9 cellular contexts compared by ENCODE assay signal in the genomic region with DNA sequence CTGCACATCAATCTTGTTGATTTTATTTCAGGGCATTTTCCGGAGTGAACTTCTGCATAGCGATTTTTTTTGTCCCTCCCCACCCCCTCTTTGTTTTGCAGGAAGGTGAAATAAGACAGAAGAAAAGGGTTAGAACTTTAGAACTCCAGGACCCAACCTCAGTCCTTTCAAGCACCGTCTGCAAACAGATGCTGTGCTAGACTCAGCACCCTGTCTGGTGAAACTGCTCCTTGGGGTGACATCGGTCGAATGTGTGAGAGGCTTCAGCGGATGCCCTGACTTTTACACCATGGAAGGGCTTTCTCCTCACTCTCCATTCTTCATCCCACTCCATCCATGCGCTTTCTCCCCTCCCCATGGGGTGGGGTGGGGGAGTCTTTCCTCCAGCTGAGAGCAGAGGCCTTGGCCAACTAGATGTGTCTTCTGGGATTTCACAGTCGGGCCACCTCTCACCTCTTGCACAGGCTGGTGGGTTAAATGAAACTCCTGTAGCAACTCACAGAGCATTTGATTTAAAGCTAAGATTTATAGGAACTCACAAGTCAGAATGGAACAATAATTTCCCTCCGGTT. TPM values are rescaled to one million over a fixed set of nuclear protein-coding genes. Genes with fewer than 3 reads are reported as not detected.
A peak's percentile ranks its signal among the peaks of the same experiment; 100 is the strongest.
DNase-seq lines count a peak whose midpoint lies in the region; ATAC-seq, FAIRE-seq and TF ChIP-seq lines count a peak whose summit lies in the region.
"Had no signal": no experiment of that assay in that cellular context is flagged by ENCODE, and none has a peak within 500 bp of the region (broad histone marks: within the 10 kb centered on the region; RNA-seq: fewer than 3 reads in every experiment).

No MANE protein-coding gene starts in this region.

- DNase-seq in CD4-positive, CD25-positive, alpha-beta regulatory T cell: peak in 1 of 3 donors; percentile 26
- no peak for DNase-seq in breast epithelium (ENCODE audit: low spot score in 2 of 2)
- DNase-seq in natural killer cell treated with Interleukin-12 subunit alpha and Interleukin-12 subunit beta and Interleukin-15 and Interleukin-18, amount 100 ng/mL, for 72 hours (ENCODE audit: low spot score): no peak
- DNase-seq in NCI-H1417 treated with DMSO at 0.1 percent for 48 hours (lab: John Stamatoyannopoulos, UW): no peak
- DNase-seq in MV-4-11 (lab: John Stamatoyannopoulos, UW): no peak
- no peak for DNase-seq in Karpas-422
- DNase-seq in D721Med (ENCODE audit: insufficient read length, low spot score): no peak

- TF ChIP-seq CTCF in SU-DHL-6 (IDR thresholded peaks at IDR 0.05; ENCODE audit: insufficient read depth, low read length, poor library complexity, severe bottlenecking): no peak
- no peak for TF ChIP-seq CTCF in breast epithelium (IDR thresholded peaks at IDR 0.05)
- TF ChIP-seq CTCF in D721Med (IDR thresholded peaks at IDR 0.05; ENCODE audit: insufficient read depth, missing control alignments): no peak

- peaks cover 6 to 80% (median 55%) of the 10 kb centered on the region in 4 donors for H3K4me1 Mint-ChIP-seq in CD4-positive, CD25-positive, alpha-beta regulatory T cell
- H3K4me1 Mint-ChIP-seq in natural killer cell treated with Interleukin-12 subunit alpha and Interleukin-12 subunit beta and Interleukin-15 and Interleukin-18, amount 100 ng/mL, for 72 hours (ENCODE audit: low read depth in 2 of 2): peaks cover 9 to 12% of the 10 kb centered on the region in 2 donors

- H3K36me3 Mint-ChIP-seq in CD4-positive, CD25-positive, alpha-beta regulatory T cell: no peaks in the 10 kb centered on the region
- H3K36me3 Mint-ChIP-seq in natural killer cell treated with Interleukin-12 subunit alpha and Interleukin-12 subunit beta and Interleukin-15 and Interleukin-18, amount 100 ng/mL, for 72 hours: no peaks in the 10 kb centered on the region

- H3K27ac ChIP-seq in CD4-positive, CD25-positive, alpha-beta regulatory T cell (ENCODE audit: insufficient read depth, low read length, poor library complexity, severe bottlenecking): peak overlapping the region; percentile 84
- H3K27ac ChIP-seq in SU-DHL-6 (ENCODE audit: low read depth, low read length) (no peak overlapping the region), breast epithelium (no peak overlapping the region), Karpas-422 (ENCODE audit: low read length) (no peak overlapping the region)

- no peaks in the 10 kb centered on the region for H4K20me1 ChIP-seq in SU-DHL-6 (ENCODE audit: low read depth, low read length)
- H4K20me1 ChIP-seq in Karpas-422 (ENCODE audit: insufficient read depth, low read depth, low read length): no peaks in the 10 kb centered on the region

- H3K79me2 ChIP-seq in SU-DHL-6 (ENCODE audit: insufficient read depth, low read length) (no peaks in the 10 kb centered on the region), Karpas-422 (ENCODE audit: low read length) (no peaks in the 10 kb centered on the region)

- H3K36me3 ChIP-seq in CD4-positive, CD25-positive, alpha-beta regulatory T cell (ENCODE audit: control insufficient read depth, insufficient read depth, low read length): no peaks in the 10 kb centered on the region
- no peaks in the 10 kb centered on the region for H3K36me3 ChIP-seq in SU-DHL-6 (ENCODE audit: low read length)
- no peaks in the 10 kb centered on the region for H3K36me3 ChIP-seq in breast epithelium
- H3K36me3 ChIP-seq in Karpas-422 (ENCODE audit: insufficient read depth, low read length): no peaks in the 10 kb centered on the region

- H3K4me2 ChIP-seq in SU-DHL-6 (ENCODE audit: low read depth, low read length, poor library complexity, severe bottlenecking): peak overlapping the region; percentile 41
- no peak overlapping the region for H3K4me2 ChIP-seq in Karpas-422 (ENCODE audit: low read depth, low read length, poor library complexity, severe bottlenecking)

- ATAC-seq in CD4-positive, CD25-positive, alpha-beta regulatory T cell (ENCODE audit: low read depth in 2 of 2): peak; percentile 57 to 58
- peak in 1 of 2 donors; percentile 55 for ATAC-seq in natural killer cell treated with Interleukin-12 subunit alpha and Interleukin-12 subunit beta and Interleukin-15 and Interleukin-18, amount 100 ng/mL, for 72 hours

- no peaks in the 10 kb centered on the region for H3F3A ChIP-seq in SU-DHL-6 (ENCODE audit: insufficient read depth)

- no peaks in the 10 kb centered on the region for H3K27me3 ChIP-seq in CD4-positive, CD25-positive, alpha-beta regulatory T cell (ENCODE audit: control insufficient read depth, insufficient read depth, low read length)
- H3K27me3 ChIP-seq in SU-DHL-6 (ENCODE audit: low read length) (no peaks in the 10 kb centered on the region), breast epithelium (no peaks in the 10 kb centered on the region), Karpas-422 (ENCODE audit: low read length) (no peaks in the 10 kb centered on the region)

- H3K9ac ChIP-seq in SU-DHL-6 (ENCODE audit: low read length) (no peak overlapping the region), Karpas-422 (ENCODE audit: low read length) (no peak overlapping the region)

- H2AFZ ChIP-seq in SU-DHL-6 (ENCODE audit: low read depth, low read length, severe bottlenecking) (no peak overlapping the region), Karpas-422 (ENCODE audit: low read length) (no peak overlapping the region)

- H3K4me3 Mint-ChIP-seq in CD4-positive, CD25-positive, alpha-beta regulatory T cell: peak overlapping the region; percentile 78 to 83 (median 80)
- H3K4me3 Mint-ChIP-seq in natural killer cell treated with Interleukin-12 subunit alpha and Interleukin-12 subunit beta and Interleukin-15 and Interleukin-18, amount 100 ng/mL, for 72 hours: peak overlapping the region; percentile 84

- TF ChIP-seq POLR2A in breast epithelium (IDR thresholded peaks at IDR 0.05): no peak

- FAIRE-seq in D721Med (lab: Jason Lieb, UNC): no peak

- no peaks in the 10 kb centered on the region for H3K9me3 Mint-ChIP-seq in CD4-positive, CD25-positive, alpha-beta regulatory T cell
- H3K9me3 Mint-ChIP-seq in natural killer cell treated with Interleukin-12 subunit alpha and Interleukin-12 subunit beta and Interleukin-15 and Interleukin-18, amount 100 ng/mL, for 72 hours: no peaks in the 10 kb centered on the region

- H3K27me3 Mint-ChIP-seq in CD4-positive, CD25-positive, alpha-beta regulatory T cell: peaks cover 5% of the 10 kb centered on the region
- no peaks in the 10 kb centered on the region for H3K27me3 Mint-ChIP-seq in natural killer cell treated with Interleukin-12 subunit alpha and Interleukin-12 subunit beta and Interleukin-15 and Interleukin-18, amount 100 ng/mL, for 72 hours

- no peaks in the 10 kb centered on the region for H3K9me3 ChIP-seq in CD4-positive, CD25-positive, alpha-beta regulatory T cell (ENCODE audit: control insufficient read depth in 2 of 2, low read length in 2 of 2)
- H3K9me3 ChIP-seq in SU-DHL-6 (ENCODE audit: insufficient read depth, low read length): no peaks in the 10 kb centered on the region
- no peaks in the 10 kb centered on the region for H3K9me3 ChIP-seq in breast epithelium
- no peaks in the 10 kb centered on the region for H3K9me3 ChIP-seq in Karpas-422 (ENCODE audit: low read length)

- H3K9me2 ChIP-seq in SU-DHL-6 (replicated peaks; ENCODE audit: insufficient read depth, low read length) (no peaks in the 10 kb centered on the region), Karpas-422 (replicated peaks; ENCODE audit: insufficient read depth, low read length) (no peaks in the 10 kb centered on the region)

- intact Hi-C loops in breast epithelium (cut with DNase I; ENCODE audit: low total_unique reads): no loop called here

- peak overlapping the region; percentile 75 to 99 (median 83) for H3K27ac Mint-ChIP-seq in CD4-positive, CD25-positive, alpha-beta regulatory T cell
- peak overlapping the region; percentile 52 to 71 for H3K27ac Mint-ChIP-seq in natural killer cell treated with Interleukin-12 subunit alpha and Interleukin-12 subunit beta and Interleukin-15 and Interleukin-18, amount 100 ng/mL, for 72 hours

- peak overlapping the region; percentile 81 for H3K4me3 ChIP-seq in CD4-positive, CD25-positive, alpha-beta regulatory T cell (ENCODE audit: low read depth, low read length)
- no peak overlapping the region for H3K4me3 ChIP-seq in SU-DHL-6 (ENCODE audit: insufficient read depth, low read length, poor library complexity, severe bottlenecking)
- H3K4me3 ChIP-seq in breast epithelium: peak overlapping the region; percentile 33 to 69 (median 51)
- H3K4me3 ChIP-seq in Karpas-422 (ENCODE audit: low read length): no peak overlapping the region

- peaks cover 68% of the 10 kb centered on the region for H3K4me1 ChIP-seq in CD4-positive, CD25-positive, alpha-beta regulatory T cell (ENCODE audit: control insufficient read depth, insufficient read depth, low read length, poor library complexity, severe bottlenecking)
- H3K4me1 ChIP-seq in breast epithelium (peaks cover 0 to 5% of the 10 kb centered on the region in 2 donors), Karpas-422 (ENCODE audit: low read length) (no peaks in the 10 kb centered on the region)

RNA-seq across cellular contexts. Expression of a gene that starts 43.3 kb away (rescaled TPM):
- total RNA-seq in CD4-positive, CD25-positive, alpha-beta regulatory T cell: 3.2 TPM
- polyA plus RNA-seq in CD4-positive, CD25-positive, alpha-beta regulatory T cell: 1 to 10 TPM; 1.4 to 6.7 (median 2.6) TPM
- total RNA-seq in breast epithelium: under 1 TPM in 1 of 3 donors, not detected in 2; 0.29 TPM
- total RNA-seq in natural killer cell treated with Interleukin-12 subunit alpha and Interleukin-12 subunit beta and Interleukin-15 and Interleukin-18, amount 100 ng/mL, for 72 hours: not detected
- total RNA-seq in Karpas-422 (2014; rRNA removed; shearing (Covaris generic); ENCODE audit: low replicate concordance): not detected in 2 replicates
- total RNA-seq: LHCN-M2 had no signal

Comparison
In these comparisons a context has a peak if more than half of its experiments do, and no peak if none do; other contexts are left out.
1. H3K4me3 ChIP-seq: peak in CD4-positive, CD25-positive, alpha-beta regulatory T cell (single experiment) and breast epithelium (3 of 3); none in SU-DHL-6 (single experiment) and Karpas-422 (single experiment).